Comparison of ENCODE assay signal across 7 cellular contexts in the genomic region with DNA sequence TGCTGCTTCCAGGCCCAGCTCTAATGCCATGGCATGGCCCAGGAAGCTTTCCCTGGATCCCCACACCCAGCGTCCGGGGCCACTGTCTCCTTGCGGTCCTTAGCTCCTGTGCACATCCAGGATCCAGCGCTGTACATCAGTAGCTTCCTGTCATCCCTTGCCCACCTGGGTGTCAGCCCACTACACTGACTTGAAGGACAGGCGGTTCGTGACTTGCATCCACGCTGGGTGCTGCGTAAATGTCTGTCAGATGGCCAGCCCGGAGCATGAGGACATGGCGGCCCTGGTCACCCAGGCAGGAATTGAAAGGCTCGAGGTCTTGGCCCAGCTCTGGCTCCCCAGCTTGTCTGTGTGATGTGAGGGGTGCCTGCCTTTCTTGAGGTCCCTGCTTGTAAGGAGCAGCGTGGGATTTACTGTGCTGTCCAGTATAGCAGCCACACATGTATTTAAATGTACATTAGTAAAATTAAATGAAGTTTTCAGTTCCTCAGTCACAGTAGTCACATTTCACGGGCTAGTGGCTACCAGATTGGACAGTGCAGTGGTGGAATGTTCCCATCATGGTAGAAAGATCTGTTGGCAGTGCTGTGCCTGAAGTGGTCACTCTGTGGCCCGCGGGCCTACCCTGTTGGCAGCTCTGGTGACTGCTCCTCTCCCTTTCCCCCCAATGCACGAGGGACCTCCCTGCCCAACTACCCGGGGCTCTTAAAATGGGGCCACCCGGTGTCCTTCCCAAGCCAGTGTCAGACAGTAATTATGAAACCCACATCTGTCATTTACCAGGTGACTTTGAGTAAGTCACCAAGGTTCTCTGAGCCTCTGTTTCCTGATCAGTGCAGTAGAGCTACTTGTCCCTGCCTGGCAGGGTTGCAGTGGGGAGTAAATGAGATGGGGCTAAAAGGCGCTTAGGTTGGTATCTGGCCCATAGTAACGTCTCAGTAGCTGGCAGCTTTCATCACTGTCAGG.
DNase-seq lines count a peak whose midpoint lies in the region; ATAC-seq and TF ChIP-seq lines count a peak whose summit lies in the region.

No MANE protein-coding gene starts in this region.

- H3K9me3 ChIP-seq in gastrocnemius medialis, result no peaks in the 10 kb centered on the region

- no peaks in the 10 kb centered on the region for H3K9me3 Mint-ChIP-seq in activated B cell treated with CpG ODN at 0.5 μM for 24 hours

- H3K27ac Mint-ChIP-seq in activated B cell treated with CpG ODN at 0.5 μM for 24 hours, result peak overlapping the region; percentile 98

- H3K36me3 Mint-ChIP-seq in activated B cell treated with CpG ODN at 0.5 μM for 24 hours (ENCODE audit: low read depth), result peaks cover 5% of the 10 kb centered on the region

- peak; percentile 65 for ATAC-seq in GM18909 (IDR thresholded peaks at IDR 0.05; ENCODE audit: poor library complexity, unreplicated experiment)
- ATAC-seq in HG02763 (IDR thresholded peaks at IDR 0.05; ENCODE audit: unreplicated experiment), result peak; percentile 56
- peak; percentile 57 for ATAC-seq in activated B cell treated with CpG ODN at 0.5 μM for 24 hours (ENCODE audit: low read depth)
- ATAC-seq in gastrocnemius medialis, result peak; percentile 7 to 14

- peaks cover 62 to 65% of the 10 kb centered on the region in 2 donors for H3K4me1 ChIP-seq in gastrocnemius medialis

- DNase-seq in activated B cell treated with CpG ODN at 0.5 μM for 24 hours (peak; percentile 68), gastrocnemius medialis (no peak), NCI-H526 (lab: John Stamatoyannopoulos, UW) (no peak), SW 1271 (lab: John Stamatoyannopoulos, UW) (no peak), NCI-H2227 (lab: John Stamatoyannopoulos, UW; ENCODE audit: unreplicated experiment) (no peak)

- H3K27me3 ChIP-seq in gastrocnemius medialis, result no peaks in the 10 kb centered on the region

- POLR2A ChIA-PET in activated B cell treated with CpG ODN at 0.5 μM for 24 hours (lab: Charles Lee), result interaction anchor here (0.5 to 12.4 kb wide), 19 partner anchors 8 to 1215 kb away, joined by 3 to 350 read pairs (median 5); a partner anchor contains a TSS

- no peaks in the 10 kb centered on the region for H3K36me3 ChIP-seq in gastrocnemius medialis

- CTCF ChIA-PET in activated B cell treated with CpG ODN at 0.5 μM for 24 hours (lab: Charles Lee), result interaction anchor here (0.8 to 2.2 kb wide), 4 partner anchors 18 to 125 kb away, joined by 4 to 15 read pairs (median 4); no protein-coding TSS in a partner anchor

- TF ChIP-seq CTCF in activated B cell treated with CpG ODN at 0.5 μM for 24 hours (IDR thresholded peaks at IDR 0.05) (no peak), gastrocnemius medialis (IDR thresholded peaks at IDR 0.05 in 4 of 5, conservative IDR thresholded peaks at IDR 0.05 in 1 of 5) (no peak)

- peak overlapping the region in 3 of 4 donors; percentile 27 to 79 (median 65) for H3K27ac ChIP-seq in gastrocnemius medialis

- H3K4me1 Mint-ChIP-seq in activated B cell treated with CpG ODN at 0.5 μM for 24 hours, result peaks cover 100% of the 10 kb centered on the region

- in situ Hi-C loops in gastrocnemius medialis (cut with MboI; ENCODE audit: low sequenced_read_pairs in 4 of 4), result no loop called here

- H3K27me3 Mint-ChIP-seq in activated B cell treated with CpG ODN at 0.5 μM for 24 hours, result no peaks in the 10 kb centered on the region

- intact Hi-C loops in activated B cell treated with CpG ODN at 0.5 μM for 24 hours (cut with micrococcal nuclease), result loop anchor here (1.0 to 10.0 kb wide), 14 partner anchors 7 to 1375 kb away; a partner anchor contains a TSS
- intact Hi-C loops in gastrocnemius medialis (cut with DNase I; ENCODE audit: low total_unique reads), result no loop called here

- TF ChIP-seq POLR2A in gastrocnemius medialis (IDR thresholded peaks at IDR 0.05), result no peak

- no peak overlapping the region for H3K4me3 ChIP-seq in gastrocnemius medialis

- H3K4me3 Mint-ChIP-seq in activated B cell treated with CpG ODN at 0.5 μM for 24 hours, result peak overlapping the region; percentile 79

Comparison
In these comparisons a context has a peak if more than half of its experiments do, and no peak if none do; other contexts are left out.
1. ATAC-seq: peak in every context shown above with its lines; median percentile 65 in GM18909; 57 in activated B cell treated with CpG ODN at 0.5 μM for 24 hours; 56 in HG02763; 10 in gastrocnemius medialis.